ENCODE assay signal across 7 cellular contexts in genomic region chr3:127671523-127672428, GRCh38. TPM values are rescaled to one million over a fixed set of nuclear protein-coding genes. Genes with fewer than 3 reads are reported as not detected.
DNase-seq lines count a peak whose midpoint lies in the region; ATAC-seq and TF ChIP-seq lines count a peak whose summit lies in the region.

No MANE protein-coding gene starts in this region.

- no peaks in the 10 kb centered on the region for H3K79me2 ChIP-seq in mammary epithelial cell (ENCODE audit: insufficient read depth, low read length)

- CTCF ChIA-PET in mammary epithelial cell (lab: Charles Lee; ENCODE audit: low non-redundant PET), result no interaction called here

- H3K27me3 ChIP-seq in RWPE2 (ENCODE audit: insufficient read depth, poor library complexity, severe bottlenecking), result no peaks in the 10 kb centered on the region
- H3K27me3 ChIP-seq in mammary epithelial cell (ENCODE audit: insufficient read depth, low read length), result no peaks in the 10 kb centered on the region

- no peak for TF ChIP-seq CTCF in RWPE2 (IDR thresholded peaks at IDR 0.05; ENCODE audit: poor library complexity, severe bottlenecking)
- TF ChIP-seq CTCF in mammary epithelial cell (conservative IDR thresholded peaks at IDR 0.05 in 1 of 2, IDR thresholded peaks at IDR 0.05 in 1 of 2; ENCODE audit: extremely low read depth in 1 of 2, insufficient read depth in 1 of 2, low read depth in 1 of 2, low read length in 2 of 2), result no peak

- intact Hi-C loops in mammary epithelial cell (cut with micrococcal nuclease) (loop anchor here (5.0 kb wide), 1 partner anchor 79 kb away; the partner anchor contains the start of gene TPRA1), left colon (cut with DNase I, micrococcal nuclease) (loop anchor here in 1 of 2 donors (10.0 kb wide), 1 partner anchor 153 kb away; the partner anchor contains the start of gene MGLL)

- peak overlapping the region; percentile 85 for H3K4me3 Mint-ChIP-seq in stimulated activated effector memory CD8-positive, alpha-beta T cell treated with anti-CD3 and anti-CD28 coated beads, Interleukin-12 subunit alpha, Interleukin-12 subunit beta, amount 100 ng/mL, for 72 hours

- peak overlapping the region; percentile 75 for H3K9ac ChIP-seq in mammary epithelial cell (ENCODE audit: insufficient read depth, low read length)

- H3K4me2 ChIP-seq in mammary epithelial cell (ENCODE audit: insufficient read depth, low read depth, low read length), result peak overlapping the region; percentile 94

- H3K4me1 Mint-ChIP-seq in stimulated activated effector memory CD8-positive, alpha-beta T cell treated with anti-CD3 and anti-CD28 coated beads, Interleukin-12 subunit alpha, Interleukin-12 subunit beta, amount 100 ng/mL, for 72 hours, result peaks cover 44% of the 10 kb centered on the region

- 32% methylated on average over 24 of the region's 44 CpGs for WGBS in mammary epithelial cell (ENCODE audit: low coverage, missing lambda C conversion rate)

- H3K4me1 ChIP-seq in RWPE2 (ENCODE audit: insufficient read depth, poor library complexity, severe bottlenecking) (no peaks in the 10 kb centered on the region), mammary epithelial cell (ENCODE audit: insufficient read depth, low read length) (peaks cover 17% of the 10 kb centered on the region)

- H3K36me3 ChIP-seq in RWPE2 (ENCODE audit: low read depth) (no peaks in the 10 kb centered on the region), mammary epithelial cell (ENCODE audit: insufficient read depth, low read length) (no peaks in the 10 kb centered on the region)

- DNase-seq in RWPE2 (ENCODE audit: low spot score), result no peak
- no peak for DNase-seq in mammary epithelial cell
- peak; percentile 28 to 48 for DNase-seq in left colon
- peak in 1 of 2 donors; percentile 72 for DNase-seq in stimulated activated effector memory CD8-positive, alpha-beta T cell treated with anti-CD3 and anti-CD28 coated beads, Interleukin-12 subunit alpha, Interleukin-12 subunit beta, amount 100 ng/mL, for 72 hours (ENCODE audit: low spot score in 2 of 2)
- DNase-seq in SKM-1 (lab: John Stamatoyannopoulos, UW; ENCODE audit: unreplicated experiment), result no peak

- H3K4me3 ChIP-seq in RWPE2 (ENCODE audit: severe bottlenecking), result peak overlapping the region; percentile 89
- peak overlapping the region; percentile 61 to 64 (median 62) for H3K4me3 ChIP-seq in mammary epithelial cell (replicated peaks in 1 of 3; ENCODE audit: insufficient read depth in 1 of 3, low read depth in 2 of 3, low read length in 3 of 3)

- no peaks in the 10 kb centered on the region for H3K9me3 ChIP-seq in RWPE2 (ENCODE audit: severe bottlenecking)
- no peaks in the 10 kb centered on the region for H3K9me3 ChIP-seq in mammary epithelial cell (replicated peaks; ENCODE audit: insufficient read depth, low read length)

- no peaks in the 10 kb centered on the region for H4K20me1 ChIP-seq in mammary epithelial cell (ENCODE audit: insufficient read depth, low read length)

- H3K27ac ChIP-seq in RWPE2 (ENCODE audit: poor library complexity, severe bottlenecking) (peak overlapping the region; percentile 68), mammary epithelial cell (ENCODE audit: insufficient read depth, low read depth, low read length) (peak overlapping the region; percentile 77)

- ATAC-seq in GM18867 (IDR thresholded peaks at IDR 0.05; ENCODE audit: unreplicated experiment) (peak; percentile 18), HG02870 (IDR thresholded peaks at IDR 0.05; ENCODE audit: unreplicated experiment) (peak; percentile 16), RWPE2 (ENCODE audit: low read depth) (peak; percentile 6; the same call in 1 of the 3 replicates), left colon (peak; percentile 43)
- peak; percentile 3 for ATAC-seq in stimulated activated effector memory CD8-positive, alpha-beta T cell treated with anti-CD3 and anti-CD28 coated beads, Interleukin-12 subunit alpha, Interleukin-12 subunit beta, amount 100 ng/mL, for 72 hours

- dilution Hi-C loops in mammary epithelial cell (cut with HindIII; ENCODE audit: low sequenced_read_pairs), result no loop called here

- peak overlapping the region; percentile 89 for H2AFZ ChIP-seq in mammary epithelial cell (ENCODE audit: low read depth, low read length)

- H3K9me3 Mint-ChIP-seq in stimulated activated effector memory CD8-positive, alpha-beta T cell treated with anti-CD3 and anti-CD28 coated beads, Interleukin-12 subunit alpha, Interleukin-12 subunit beta, amount 100 ng/mL, for 72 hours, result no peaks in the 10 kb centered on the region

- no TSS peak for BruUV-seq in mammary epithelial cell (replicated peaks; lab: Mats Ljungman, UMichigan)

- in situ Hi-C loops in mammary epithelial cell (cut with MboI; ENCODE audit: low sequenced_read_pairs in 2 of 2), result no loop called here

- H3K36me3 Mint-ChIP-seq in stimulated activated effector memory CD8-positive, alpha-beta T cell treated with anti-CD3 and anti-CD28 coated beads, Interleukin-12 subunit alpha, Interleukin-12 subunit beta, amount 100 ng/mL, for 72 hours, result peaks cover 21% of the 10 kb centered on the region

- H3K27ac Mint-ChIP-seq in stimulated activated effector memory CD8-positive, alpha-beta T cell treated with anti-CD3 and anti-CD28 coated beads, Interleukin-12 subunit alpha, Interleukin-12 subunit beta, amount 100 ng/mL, for 72 hours, result peak overlapping the region; percentile 97

RNA-seq across cellular contexts. Expression of gene ABTB1, which starts 1.0 kb away (rescaled TPM):
- total RNA-seq in mammary epithelial cell (10 to 100 TPM in 1 of 2 donors, 1 to 10 TPM in 1; 4.3 to 14.7 TPM), left colon (10 to 100 TPM; 15.2 to 28.6 TPM)
- polyA plus RNA-seq in mammary epithelial cell, result 13.3 TPM
- polyA minus RNA-seq in mammary epithelial cell, result 5.9 TPM

RNA-seq across cellular contexts. Expression of gene PODXL2, which starts 42.8 kb away (rescaled TPM):
- total RNA-seq in mammary epithelial cell (1 to 10 TPM; 1.5 to 4.3 TPM), left colon (10 to 100 TPM; 12.6 to 20.8 TPM)
- 0.11 TPM for polyA plus RNA-seq in mammary epithelial cell
- polyA minus RNA-seq in mammary epithelial cell, result not detected

Comparison
In these comparisons a context has a peak if more than half of its experiments do, and no peak if none do; other contexts are left out.
1. DNase-seq: peak in left colon (2 of 2); none in RWPE2 (single experiment), mammary epithelial cell (single experiment) and SKM-1 (single experiment).
2. Peak in every context shown above with its lines, with median percentiles within 50 percentile points of each other: ATAC-seq.